8 cellular contexts compared by ENCODE assay signal in genomic region chr3:61894988-61895935, GRCh38.
DNase-seq lines count a peak whose midpoint lies in the region; ATAC-seq and TF ChIP-seq lines count a peak whose summit lies in the region.

No MANE protein-coding gene starts in this region.

- no peaks in the 10 kb centered on the region for H3K27me3 ChIP-seq in upper lobe of right lung

- peaks cover 2% of the 10 kb centered on the region for H3K27me3 Mint-ChIP-seq in endothelial cell (ENCODE audit: unreplicated experiment)
- peaks cover 0 to 4% (median 1%) of the 10 kb centered on the region in 3 donors for H3K27me3 Mint-ChIP-seq in naive B cell

- H3K36me3 ChIP-seq in upper lobe of right lung = no peaks in the 10 kb centered on the region

- H3K4me1 Mint-ChIP-seq in endothelial cell (ENCODE audit: unreplicated experiment) (peaks cover 10% of the 10 kb centered on the region), naive B cell (peaks cover 7 to 12% (median 10%) of the 10 kb centered on the region in 3 donors)

- H3K4me3 ChIP-seq in upper lobe of right lung = no peak overlapping the region

- H3K27ac Mint-ChIP-seq in endothelial cell (ENCODE audit: unreplicated experiment) = peak overlapping the region; percentile 20
- H3K27ac Mint-ChIP-seq in naive B cell = peak overlapping the region in 2 of 6 donors; percentile 49 to 66

- peak; percentile 97 for ATAC-seq in GM21526 (IDR thresholded peaks at IDR 0.05; ENCODE audit: low FRiP score, unreplicated experiment)
- ATAC-seq in naive B cell (ENCODE audit: low read depth in 2 of 2) = peak; percentile 79 to 85
- peak; percentile 75 for ATAC-seq in upper lobe of right lung

- no peak for TF ChIP-seq CTCF in endothelial cell (IDR thresholded peaks at IDR 0.05; ENCODE audit: unreplicated experiment)
- no peak for TF ChIP-seq CTCF in upper lobe of right lung (IDR thresholded peaks at IDR 0.05)

- DNase-seq in NCI-H2196 (lab: John Stamatoyannopoulos, UW; ENCODE audit: unreplicated experiment) = peak; percentile 25
- no peak for DNase-seq in NCI-H2196 treated with DMSO at 0.1 percent for 48 hours (lab: John Stamatoyannopoulos, UW; ENCODE audit: unreplicated experiment)
- peak; percentile 80 for DNase-seq in HK-2 (ENCODE audit: unreplicated experiment)
- peak; percentile 45 for DNase-seq in T1000 (lab: John Stamatoyannopoulos, UW)
- DNase-seq in endothelial cell (ENCODE audit: low spot score) = no peak
- peak; percentile 31 for DNase-seq in naive B cell
- DNase-seq in upper lobe of right lung = no peak

- H3K4me3 Mint-ChIP-seq in endothelial cell (ENCODE audit: unreplicated experiment) (no peak overlapping the region), naive B cell (no peak overlapping the region)

- H3K27ac ChIP-seq in upper lobe of right lung = no peak overlapping the region

- H3K9me3 ChIP-seq in upper lobe of right lung = no peaks in the 10 kb centered on the region

- H3K4me1 ChIP-seq in upper lobe of right lung = peaks cover 12% of the 10 kb centered on the region

- intact Hi-C loops in upper lobe of right lung (cut with DNase I) = no loop called here

- H3K36me3 Mint-ChIP-seq in endothelial cell (ENCODE audit: low read depth, unreplicated experiment) (no peaks in the 10 kb centered on the region), naive B cell (no peaks in the 10 kb centered on the region)

- H3K9me3 Mint-ChIP-seq in endothelial cell (ENCODE audit: unreplicated experiment) = no peaks in the 10 kb centered on the region
- H3K9me3 Mint-ChIP-seq in naive B cell = peaks cover 0 to 4% (median 0%) of the 10 kb centered on the region in 7 donors

Comparison
In these comparisons a context has a peak if more than half of its experiments do, and no peak if none do; other contexts are left out.
1. DNase-seq: peak in NCI-H2196 (single experiment), HK-2 (single experiment), T1000 (single experiment) and naive B cell (single experiment); none in NCI-H2196 treated with DMSO at 0.1 percent for 48 hours (single experiment), endothelial cell (single experiment) and upper lobe of right lung (single experiment).
2. Peak in every context shown above with its lines, with median percentiles within 50 percentile points of each other: ATAC-seq.